23 cellular contexts compared by ENCODE assay signal in the genomic region with DNA sequence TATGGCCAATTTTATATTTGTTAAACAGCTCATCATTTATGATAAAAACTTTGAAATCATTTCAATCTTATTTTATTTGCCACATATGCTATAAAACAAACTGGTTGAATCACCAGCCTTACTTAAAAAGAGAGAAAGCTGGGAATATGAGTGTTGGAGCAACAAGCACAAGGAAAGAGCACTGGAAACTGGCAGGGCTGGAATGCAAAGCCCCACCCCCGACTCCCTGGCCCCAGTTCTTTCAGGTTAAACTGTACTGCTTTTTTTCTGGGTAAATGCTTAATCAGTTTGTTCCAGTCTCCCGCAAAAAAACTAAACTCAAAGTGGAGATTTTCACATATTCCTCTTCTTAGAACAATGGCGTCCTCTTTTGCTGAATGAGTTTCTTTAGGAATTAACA.
"Had no signal": no experiment of that assay in that cellular context is flagged by ENCODE, and none has a peak within 500 bp of the region (broad histone marks: within the 10 kb centered on the region; RNA-seq: fewer than 3 reads in every experiment).

No MANE protein-coding gene starts in this region.

- H3K36me3 ChIP-seq: brain microvascular endothelial cell, cardiac muscle cell had no signal

- H3K4me3 ChIP-seq: cardiac muscle cell had no signal

- ATAC-seq: activated CD4-positive, alpha-beta T cell treated with anti-CD3 and anti-CD28 coated beads for 36 hours; activated T-cell treated with anti-CD3 and anti-CD28 coated beads, Interleukin-2, amount 50 U/mL, for 72 hours; T-cell had no signal

- DNase-seq: activated CD4-positive, alpha-beta memory T cell treated with anti-CD3 and anti-CD28 coated beads, Interleukin-2, amount 10 ng/mL, durations not matched to agents 7 days and 5 days; activated CD4-positive, alpha-beta T cell treated with anti-CD3 and anti-CD28 coated beads for 36 hours; activated CD4-positive, alpha-beta T cell treated with anti-CD3 and anti-CD28 coated beads, Interleukin-2, amount 50 U/mL, for 1 hour; activated gamma-delta T cell treated with Interleukin-2 at 50 U/mL for 16 hours; activated naive CD4-positive, alpha-beta T cell treated with anti-CD3 and anti-CD28 coated beads, Interleukin-2, amount 10 ng/mL, durations not matched to agents 7 days and 5 days; activated naive CD8-positive, alpha-beta T cell treated with anti-CD3 and anti-CD28 coated beads for 36 hours; activated T-cell treated with anti-CD3 and anti-CD28 coated beads, Interleukin-2, amount 50 U/mL, for 72 hours; brain microvascular endothelial cell; Karpas-422; NCI-H1092 treated with DMSO at 0.1 percent for 48 hours; NCI-H1417 treated with DMSO at 0.1 percent for 48 hours; NCI-H1694; NCI-H2029; NCI-H345; NCI-H510A; NCI-H526 treated with DMSO at 0.1 percent for 48 hours; NCI-H82; SIG-M5; T-cell; T-helper 2 cell; T1000 had no signal

- H3K27ac ChIP-seq: brain microvascular endothelial cell, cardiac muscle cell, VCaP had no signal

- H3K27me3 ChIP-seq: brain microvascular endothelial cell, cardiac muscle cell had no signal
